23 cellular contexts compared by ENCODE assay signal in the genomic region with DNA sequence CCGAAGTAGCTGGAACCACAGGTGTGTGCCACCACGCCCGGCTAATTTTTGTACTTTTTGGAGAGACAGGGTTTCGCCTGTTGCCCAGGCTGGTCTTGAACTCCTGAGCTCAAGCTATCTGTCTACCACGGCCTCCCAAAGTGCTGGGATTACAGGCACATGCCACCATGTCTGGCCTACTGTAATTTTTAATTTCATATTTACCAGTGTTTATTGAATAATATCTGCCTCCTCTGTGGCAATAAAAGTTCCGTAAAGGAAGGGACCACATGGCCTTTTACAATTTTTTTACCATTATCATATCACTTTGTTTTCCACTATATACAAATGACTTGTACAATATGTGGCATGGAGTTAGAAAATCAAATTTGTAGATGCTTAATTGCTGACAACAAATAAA. TPM values are rescaled to one million over a fixed set of nuclear protein-coding genes. Genes with fewer than 3 reads are reported as not detected.
"Had no signal": no experiment of that assay in that cellular context is flagged by ENCODE, and none has a peak within 500 bp of the region (broad histone marks: within the 10 kb centered on the region; RNA-seq: fewer than 3 reads in every experiment).

No MANE protein-coding gene starts in this region.

- FAIRE-seq: astrocyte, frontal cortex had no signal

- H3K9ac ChIP-seq: SK-N-SH had no signal

- H3K36me3 ChIP-seq: left lung, neutrophil, upper lobe of right lung had no signal

- H3K4me1 Mint-ChIP-seq: natural killer cell had no signal

- H3K27me3 ChIP-seq: left lung, neutrophil, testis, upper lobe of right lung had no signal

- H3K27me3 Mint-ChIP-seq: activated naive CD4-positive, alpha-beta T cell treated with anti-CD3 and anti-CD28 coated beads, Interleukin-2, amount 10 ng/mL, durations not matched to agents 7 days and 5 days; T-cell had no signal

- H3K4me3 Mint-ChIP-seq: activated naive CD4-positive, alpha-beta T cell treated with anti-CD3 and anti-CD28 coated beads, Interleukin-2, amount 10 ng/mL, durations not matched to agents 7 days and 5 days; natural killer cell; T-cell had no signal

- H3K36me3 Mint-ChIP-seq: natural killer cell had no signal

- H3K27ac Mint-ChIP-seq: activated naive CD4-positive, alpha-beta T cell treated with anti-CD3 and anti-CD28 coated beads, Interleukin-2, amount 10 ng/mL, durations not matched to agents 7 days and 5 days; activated T-helper 2 cell treated with anti-CD3 and anti-CD28 coated beads, Interferon-gamma antibody, Interleukin-2, Interleukin-4, amounts not matched to agents 10 μg/mL and 5 μg/mL and 100 μg/mL, durations not matched to agents 14 hours and 24 hours and 36 hours; natural killer cell; T-cell had no signal

- H3K9me3 ChIP-seq: neutrophil, SK-N-SH, testis had no signal

- DNase-seq: activated CD4-positive, alpha-beta T cell treated with anti-CD3 and anti-CD28 coated beads, Interleukin-2, amount 50 U/mL, for 1 hour; activated naive CD4-positive, alpha-beta T cell treated with anti-CD3 and anti-CD28 coated beads, Interleukin-2, amount 10 ng/mL, durations not matched to agents 7 days and 5 days; central memory CD4-positive, alpha-beta T cell; effector CD4-positive, alpha-beta T cell; islet precursor cell; left lung; mesenchymal stem cell; natural killer cell; retina; SK-N-SH; stimulated activated CD4-positive, alpha-beta T cell treated with anti-CD3 and anti-CD28 coated beads, Interleukin-4, amount 100 ng/mL, for 4 hours; stimulated activated naive CD8-positive, alpha-beta T cell treated with anti-CD3 and anti-CD28 coated beads, Interleukin-15, Interleukin-2, amounts not matched to agents 100 U/mL and 50 U/mL, for 24 hours; T-cell; T-helper 9 cell; testis; upper lobe of right lung had no signal

- ATAC-seq: left lung; natural killer cell; stimulated activated naive CD8-positive, alpha-beta T cell treated with anti-CD3 and anti-CD28 coated beads, Interleukin-15, Interleukin-2, amounts not matched to agents 100 U/mL and 50 U/mL, for 24 hours; T-cell; upper lobe of right lung had no signal

- H3K27ac ChIP-seq: coronary artery, left lung, neutrophil, testis, upper lobe of right lung had no signal

- H3K4me3 ChIP-seq: coronary artery, left lung, smooth muscle cell, testis, upper lobe of right lung had no signal

- H3K4me2 ChIP-seq: SK-N-SH, smooth muscle cell had no signal

RNA-seq across cellular contexts. Expression of gene SCNN1G, which starts 41.0 kb away (rescaled TPM):
- total RNA-seq: activated T-helper 2 cell treated with anti-CD3 and anti-CD28 coated beads, Interferon-gamma antibody, Interleukin-2, Interleukin-4, amounts not matched to agents 10 μg/mL and 5 μg/mL and 100 μg/mL, durations not matched to agents 14 hours and 24 hours and 36 hours; astrocyte; fibroblast of lung; natural killer cell; smooth muscle cell; T-cell had no signal
- polyA plus RNA-seq: fibroblast of lung, SK-N-SH, smooth muscle cell had no signal
